8 cellular contexts compared by ENCODE assay signal in genomic region chr5:177471610-177472356, GRCh38. TPM values are rescaled to one million over a fixed set of nuclear protein-coding genes. Genes with fewer than 3 reads are reported as not detected.
DNase-seq lines count a peak whose midpoint lies in the region; ATAC-seq and TF ChIP-seq lines count a peak whose summit lies in the region.

No MANE protein-coding gene starts in this region.

- intact Hi-C loops in left ventricle myocardium inferior (cut with micrococcal nuclease): no loop called here

- no peaks in the 10 kb centered on the region for H3K9me3 Mint-ChIP-seq in activated CD8-positive, alpha-beta memory T cell treated with anti-CD3 and anti-CD28 coated beads, Interleukin-2, amount 10 ng/mL, durations not matched to agents 7 days and 5 days (ENCODE audit: low read depth)

- peak overlapping the region; percentile 91 for H3K27ac Mint-ChIP-seq in activated CD8-positive, alpha-beta memory T cell treated with anti-CD3 and anti-CD28 coated beads, Interleukin-2, amount 10 ng/mL, durations not matched to agents 7 days and 5 days

- H3K4me1 Mint-ChIP-seq in activated CD8-positive, alpha-beta memory T cell treated with anti-CD3 and anti-CD28 coated beads, Interleukin-2, amount 10 ng/mL, durations not matched to agents 7 days and 5 days: peaks cover 50% of the 10 kb centered on the region

- peak overlapping the region; percentile 92 for H3K27ac ChIP-seq in left ventricle myocardium inferior (replicated peaks)

- H3K4me3 ChIP-seq in left ventricle myocardium inferior: peak overlapping the region; percentile 79

- no peak for TF ChIP-seq CTCF in GM13977 (IDR thresholded peaks at IDR 0.05; ENCODE audit: extremely low read depth, insufficient read depth, missing control alignments)
- TF ChIP-seq CTCF in left ventricle myocardium inferior (IDR thresholded peaks at IDR 0.05; ENCODE audit: borderline replicate concordance): no peak

- in situ Hi-C loops in GM13977 (cut with MboI; ENCODE audit: low pct_unique_long_range_greater_than_20kb, low sequenced_read_pairs, unreplicated experiment): no loop called here

- peak overlapping the region; percentile 77 for H3K4me3 Mint-ChIP-seq in activated CD8-positive, alpha-beta memory T cell treated with anti-CD3 and anti-CD28 coated beads, Interleukin-2, amount 10 ng/mL, durations not matched to agents 7 days and 5 days

- H3K27me3 Mint-ChIP-seq in activated CD8-positive, alpha-beta memory T cell treated with anti-CD3 and anti-CD28 coated beads, Interleukin-2, amount 10 ng/mL, durations not matched to agents 7 days and 5 days: no peaks in the 10 kb centered on the region

- H3K36me3 ChIP-seq in left ventricle myocardium inferior: peaks cover 9% of the 10 kb centered on the region

- ATAC-seq in activated CD8-positive, alpha-beta memory T cell treated with anti-CD3 and anti-CD28 coated beads, Interleukin-2, amount 10 ng/mL, durations not matched to agents 7 days and 5 days: peak; percentile 54
- ATAC-seq in HG03135 (IDR thresholded peaks at IDR 0.05; ENCODE audit: unreplicated experiment) (no peak), HG03460 (IDR thresholded peaks at IDR 0.05; ENCODE audit: unreplicated experiment) (no peak), left lobe of liver (no peak)

- CTCF ChIA-PET in activated CD8-positive, alpha-beta memory T cell treated with anti-CD3 and anti-CD28 coated beads, Interleukin-2, amount 10 ng/mL, durations not matched to agents 7 days and 5 days (lab: Charles Lee): interaction anchor here (0.8 to 9.1 kb wide), 15 partner anchors 9 to 161 kb away, joined by 3 to 136 read pairs (median 5); partner anchors contain the start of genes PDLIM7, PRR7 and RGS14

- peaks cover 7% of the 10 kb centered on the region for H3K36me3 Mint-ChIP-seq in activated CD8-positive, alpha-beta memory T cell treated with anti-CD3 and anti-CD28 coated beads, Interleukin-2, amount 10 ng/mL, durations not matched to agents 7 days and 5 days

- peaks cover 69% of the 10 kb centered on the region for H3K4me1 ChIP-seq in left ventricle myocardium inferior

- H3K9me3 ChIP-seq in left ventricle myocardium inferior (replicated peaks): no peaks in the 10 kb centered on the region

- DNase-seq in GM13977 (ENCODE audit: low spot score) (peak; percentile 33), left ventricle myocardium inferior (peak; percentile 73), NCI-H345 (lab: John Stamatoyannopoulos, UW) (no peak), left lobe of liver (ENCODE audit: low spot score) (no peak)
- DNase-seq in activated CD8-positive, alpha-beta memory T cell treated with anti-CD3 and anti-CD28 coated beads, Interleukin-2, amount 10 ng/mL, durations not matched to agents 7 days and 5 days: peak; percentile 90
- peak; percentile 50 to 56 for DNase-seq in stimulated activated CD8-positive, alpha-beta memory T cell treated with anti-CD3 and anti-CD28 coated beads, Interleukin-2, amount 100 ng/mL, for 48 hours (ENCODE audit: low read depth in 2 of 2)

- peaks cover 90% of the 10 kb centered on the region for H3K27me3 ChIP-seq in left ventricle myocardium inferior (ENCODE audit: low read depth)

RNA-seq across cellular contexts. Expression of gene DBN1, which starts 1.7 kb away (rescaled TPM):
- total RNA-seq in activated CD8-positive, alpha-beta memory T cell treated with anti-CD3 and anti-CD28 coated beads, Interleukin-2, amount 10 ng/mL, durations not matched to agents 7 days and 5 days: 100 to 1,000 TPM in 1 of 2 experiments, 10 to 100 TPM in 1; 81.5 to 128 TPM
- total RNA-seq in left ventricle myocardium inferior: 21.8 TPM
- total RNA-seq in left lobe of liver: 1.7 TPM

RNA-seq across cellular contexts. Expression of gene PRR7, which starts 25.2 kb away (rescaled TPM):
- 1 to 10 TPM; 3.1 to 5.3 TPM for total RNA-seq in activated CD8-positive, alpha-beta memory T cell treated with anti-CD3 and anti-CD28 coated beads, Interleukin-2, amount 10 ng/mL, durations not matched to agents 7 days and 5 days
- total RNA-seq in left ventricle myocardium inferior: 2.1 TPM
- 0.63 TPM for total RNA-seq in left lobe of liver

RNA-seq across cellular contexts. Expression of gene PDLIM7, which starts 25.6 kb away (rescaled TPM):
- total RNA-seq in activated CD8-positive, alpha-beta memory T cell treated with anti-CD3 and anti-CD28 coated beads, Interleukin-2, amount 10 ng/mL, durations not matched to agents 7 days and 5 days: 10 to 100 TPM; 72.9 to 81.2 TPM
- total RNA-seq in left ventricle myocardium inferior (54.4 TPM), left lobe of liver (5.3 TPM)

RNA-seq across cellular contexts. Expression of gene DOK3, which starts 37.8 kb away (rescaled TPM):
- total RNA-seq in activated CD8-positive, alpha-beta memory T cell treated with anti-CD3 and anti-CD28 coated beads, Interleukin-2, amount 10 ng/mL, durations not matched to agents 7 days and 5 days: 1 to 10 TPM; 3.3 to 5.7 TPM
- 3.3 TPM for total RNA-seq in left ventricle myocardium inferior
- total RNA-seq in left lobe of liver: 3.2 TPM

RNA-seq across cellular contexts. Expression of gene DDX41, which starts 45.0 kb away (rescaled TPM):
- 100 to 1,000 TPM; 126 to 130 TPM for total RNA-seq in activated CD8-positive, alpha-beta memory T cell treated with anti-CD3 and anti-CD28 coated beads, Interleukin-2, amount 10 ng/mL, durations not matched to agents 7 days and 5 days
- total RNA-seq in left ventricle myocardium inferior (29.7 TPM), left lobe of liver (43.2 TPM)

Comparison
In these comparisons a context has a peak if more than half of its experiments do, and no peak if none do; other contexts are left out.
1. DNase-seq: peak in GM13977 (single experiment), activated CD8-positive, alpha-beta memory T cell treated with anti-CD3 and anti-CD28 coated beads, Interleukin-2, amount 10 ng/mL, durations not matched to agents 7 days and 5 days (single experiment), left ventricle myocardium inferior (single experiment) and stimulated activated CD8-positive, alpha-beta memory T cell treated with anti-CD3 and anti-CD28 coated beads, Interleukin-2, amount 100 ng/mL, for 48 hours (2 of 2); none in NCI-H345 (single experiment) and left lobe of liver (single experiment).